ENCODE assay signal across 15 cellular contexts in genomic region chr15:87896926-87897325, GRCh38.
DNase-seq lines count a peak whose midpoint lies in the region; ATAC-seq and TF ChIP-seq lines count a peak whose summit lies in the region.
"Had no signal": no experiment of that assay in that cellular context is flagged by ENCODE, and none has a peak within 500 bp of the region (broad histone marks: within the 10 kb centered on the region; RNA-seq: fewer than 3 reads in every experiment).

No MANE protein-coding gene starts in this region.

- no peaks in the 10 kb centered on the region for H3K4me1 Mint-ChIP-seq in MCF 10A (ENCODE audit: insufficient read depth, unreplicated experiment)
- H3K4me1 Mint-ChIP-seq: CD8-positive, alpha-beta memory T cell had no signal

- intact Hi-C loops in breast epithelium (cut with DNase I; ENCODE audit: low total_unique reads) (no loop called here), MCF 10A (cut with micrococcal nuclease) (no loop called here), sciatic nerve (cut with DNase I) (no loop called here), aorta (cut with DNase I) (no loop called here)

- peak overlapping the region; percentile 40 to 48 for H3K27ac ChIP-seq in breast epithelium
- peak overlapping the region; percentile 29 for H3K27ac ChIP-seq in mesodermal cell (ENCODE audit: low read depth, low read length, severe bottlenecking)
- no peak overlapping the region for H3K27ac ChIP-seq in aorta (ENCODE audit: low read depth in 1 of 2, low read length in 2 of 2)
- H3K27ac ChIP-seq: 22Rv1, BLaER1, GM23248 had no signal

- ATAC-seq in sciatic nerve (peak; percentile 93), aorta (ENCODE audit: low FRiP score) (no peak)
- ATAC-seq: GM12878 had no signal

- H3K27me3 ChIP-seq in breast epithelium (no peaks in the 10 kb centered on the region), aorta (ENCODE audit: control insufficient read depth in 1 of 2, insufficient read depth in 2 of 2, low read length in 1 of 2) (no peaks in the 10 kb centered on the region)
- H3K27me3 ChIP-seq: BLaER1 had no signal

- H3K9me3 ChIP-seq in breast epithelium = no peaks in the 10 kb centered on the region
- H3K9me3 ChIP-seq in mesodermal cell (ENCODE audit: control insufficient read depth, low read length) = no peaks in the 10 kb centered on the region
- H3K9me3 ChIP-seq in aorta (ENCODE audit: control insufficient read depth, low read length) = no peaks in the 10 kb centered on the region
- H3K9me3 ChIP-seq: BLaER1, Caco-2 had no signal

- peaks cover 20% of the 10 kb centered on the region for H3K9me3 Mint-ChIP-seq in MCF 10A (ENCODE audit: unreplicated experiment)

- no peak overlapping the region for H3K4me3 Mint-ChIP-seq in MCF 10A (ENCODE audit: unreplicated experiment)
- H3K4me3 Mint-ChIP-seq: CD8-positive, alpha-beta memory T cell had no signal

- H3K36me3 ChIP-seq in breast epithelium = no peaks in the 10 kb centered on the region
- no peaks in the 10 kb centered on the region for H3K36me3 ChIP-seq in mesodermal cell (ENCODE audit: control insufficient read depth, insufficient read depth, low read length)
- H3K36me3 ChIP-seq in aorta (ENCODE audit: control insufficient read depth in 1 of 2, insufficient read depth in 2 of 2, low read length in 1 of 2) = no peaks in the 10 kb centered on the region
- H3K36me3 ChIP-seq: BLaER1 had no signal

- H3K27me3 Mint-ChIP-seq in MCF 10A (ENCODE audit: insufficient read depth, unreplicated experiment) = no peaks in the 10 kb centered on the region

- POLR2A ChIA-PET in MCF 10A (lab: Yijun Ruan, JAX) = no interaction called here

- no peaks in the 10 kb centered on the region for H3K36me3 Mint-ChIP-seq in MCF 10A (ENCODE audit: insufficient read depth, unreplicated experiment)
- H3K36me3 Mint-ChIP-seq: CD8-positive, alpha-beta memory T cell had no signal

- no peak for TF ChIP-seq POLR2A in breast epithelium (IDR thresholded peaks at IDR 0.05)

- H3K4me3 ChIP-seq in breast epithelium = no peak overlapping the region
- no peak overlapping the region for H3K4me3 ChIP-seq in mesodermal cell (ENCODE audit: extremely low read depth, insufficient read depth, low read length, poor library complexity, severe bottlenecking)
- no peak overlapping the region for H3K4me3 ChIP-seq in aorta (ENCODE audit: low read length in 2 of 2)
- H3K4me3 ChIP-seq: BLaER1, GM12878, GM23248 had no signal

- no peak overlapping the region for H3K27ac Mint-ChIP-seq in MCF 10A (ENCODE audit: low read depth, unreplicated experiment)
- H3K27ac Mint-ChIP-seq: CD8-positive, alpha-beta memory T cell had no signal

- BruUV-seq in MCF 10A (replicated peaks; lab: Mats Ljungman, UMichigan) = no TSS peak

- DNase-seq in breast epithelium (ENCODE audit: low spot score in 2 of 2) (peak in 1 of 2 donors; percentile 55), MCF 10A (ENCODE audit: unreplicated experiment) (no peak), cerebellar cortex (ENCODE audit: low spot score) (peak; percentile 12), sciatic nerve (ENCODE audit: low spot score) (no peak), DMS 273 (lab: John Stamatoyannopoulos, UW; ENCODE audit: unreplicated experiment) (no peak), DMS114 treated with DMSO at 0.1 percent for 48 hours (lab: John Stamatoyannopoulos, UW; ENCODE audit: unreplicated experiment) (no peak), aorta (no peak)
- DNase-seq: Caco-2; CD8-positive, alpha-beta memory T cell; GM23248; H7 had no signal

- TF ChIP-seq CTCF in breast epithelium (IDR thresholded peaks at IDR 0.05) (no peak), MCF 10A (IDR thresholded peaks at IDR 0.05; ENCODE audit: unreplicated experiment) (no peak)

- CTCF ChIA-PET in MCF 10A (lab: Yijun Ruan, JAX) = interaction anchor here (0.6 to 1.0 kb wide), 2 partner anchors 9 to 167 kb away, joined by 3 read pairs; no protein-coding TSS in a partner anchor

- 64 to 71% methylated on average over 4 of the region's 4 CpGs for WGBS in mesodermal cell (ENCODE audit: insufficient coverage in 2 of 2), 2 experiments
- 70 to 77% methylated on average over 4 of the region's 4 CpGs for WGBS in aorta, 2 donors

- H3K4me1 ChIP-seq in breast epithelium (no peaks in the 10 kb centered on the region), mesodermal cell (ENCODE audit: control insufficient read depth, insufficient read depth, low read length, poor library complexity, severe bottlenecking) (peaks cover 20% of the 10 kb centered on the region), aorta (ENCODE audit: control insufficient read depth in 1 of 2, insufficient read depth in 2 of 2, low read length in 2 of 2) (no peaks in the 10 kb centered on the region)
- H3K4me1 ChIP-seq: BLaER1, Caco-2 had no signal

Comparison
In these comparisons a context has a peak if more than half of its experiments do, and no peak if none do; other contexts are left out.
1. H3K27ac ChIP-seq: peak in breast epithelium (2 of 2) and mesodermal cell (single experiment); none in aorta (0 of 2).